9 cellular contexts compared by ENCODE assay signal in genomic region chr18:66872277-66872676, GRCh38.
DNase-seq lines count a peak whose midpoint lies in the region; ATAC-seq and TF ChIP-seq lines count a peak whose summit lies in the region.
"Had no signal": no experiment of that assay in that cellular context is flagged by ENCODE, and none has a peak within 500 bp of the region (broad histone marks: within the 10 kb centered on the region; RNA-seq: fewer than 3 reads in every experiment).

No MANE protein-coding gene starts in this region.

- peaks cover 17% of the 10 kb centered on the region for H3K27me3 ChIP-seq in RWPE2 (ENCODE audit: insufficient read depth, poor library complexity, severe bottlenecking)
- no peaks in the 10 kb centered on the region for H3K27me3 ChIP-seq in hepatocyte

- H3K27me3 Mint-ChIP-seq in activated naive CD8-positive, alpha-beta T cell treated with anti-CD3 and anti-CD28 coated beads for 36 hours = no peaks in the 10 kb centered on the region
- H3K27me3 Mint-ChIP-seq: naive B cell had no signal

- H3K79me2 ChIP-seq in hepatocyte = no peaks in the 10 kb centered on the region

- H3K9me2 ChIP-seq in hepatocyte (replicated peaks; ENCODE audit: insufficient read depth) = no peaks in the 10 kb centered on the region

- H3K27ac ChIP-seq in C4-2B = no peak overlapping the region
- H3K27ac ChIP-seq in RWPE2 (ENCODE audit: poor library complexity, severe bottlenecking) = no peak overlapping the region
- no peak overlapping the region for H3K27ac ChIP-seq in hepatocyte

- no peak overlapping the region for H2AFZ ChIP-seq in hepatocyte

- H4K20me1 ChIP-seq in hepatocyte (ENCODE audit: insufficient read depth, poor library complexity, severe bottlenecking) = no peaks in the 10 kb centered on the region

- H3K9me3 Mint-ChIP-seq in activated naive CD8-positive, alpha-beta T cell treated with anti-CD3 and anti-CD28 coated beads for 36 hours = no peaks in the 10 kb centered on the region
- H3K9me3 Mint-ChIP-seq: naive B cell had no signal

- no peak overlapping the region for H3K4me3 Mint-ChIP-seq in activated naive CD8-positive, alpha-beta T cell treated with anti-CD3 and anti-CD28 coated beads for 36 hours
- H3K4me3 Mint-ChIP-seq: naive B cell had no signal

- H3K36me3 ChIP-seq in RWPE2 (ENCODE audit: low read depth) (no peaks in the 10 kb centered on the region), hepatocyte (replicated peaks; ENCODE audit: insufficient read depth, low read depth) (no peaks in the 10 kb centered on the region)

- DNase-seq in NAMALWA (ENCODE audit: low spot score) = peak; percentile 32
- no peak for DNase-seq in RWPE2 (ENCODE audit: low spot score)
- peak; percentile 11 for DNase-seq in hepatocyte (ENCODE audit: low spot score)
- DNase-seq in NK-92 treated with Interleukin-12 subunit alpha and Interleukin-12 subunit beta, amount 100 ng/mL, for 24 hours (lab: John Stamatoyannopoulos, UW) = no peak
- DNase-seq in UCSD-AML1 (lab: John Stamatoyannopoulos, UW; ENCODE audit: unreplicated experiment) = no peak
- no peak for DNase-seq in activated naive CD8-positive, alpha-beta T cell treated with anti-CD3 and anti-CD28 coated beads for 36 hours
- DNase-seq: naive B cell had no signal

- 60% methylated on average over 1 of the region's 1 CpG for WGBS in hepatocyte (ENCODE audit: low lambda C conversion rate, missing lambda C conversion rate)

- H3K36me3 Mint-ChIP-seq in activated naive CD8-positive, alpha-beta T cell treated with anti-CD3 and anti-CD28 coated beads for 36 hours = no peaks in the 10 kb centered on the region
- H3K36me3 Mint-ChIP-seq: naive B cell had no signal

- H3K4me1 Mint-ChIP-seq in activated naive CD8-positive, alpha-beta T cell treated with anti-CD3 and anti-CD28 coated beads for 36 hours = no peaks in the 10 kb centered on the region
- H3K4me1 Mint-ChIP-seq: naive B cell had no signal

- H3K4me3 ChIP-seq in RWPE2 (ENCODE audit: severe bottlenecking) (no peak overlapping the region), hepatocyte (no peak overlapping the region)

- H3K9me3 ChIP-seq in RWPE2 (ENCODE audit: severe bottlenecking) (no peaks in the 10 kb centered on the region), hepatocyte (ENCODE audit: low read depth) (no peaks in the 10 kb centered on the region)

- no peak overlapping the region for H3K4me2 ChIP-seq in hepatocyte

- no peak overlapping the region for H3K27ac Mint-ChIP-seq in activated naive CD8-positive, alpha-beta T cell treated with anti-CD3 and anti-CD28 coated beads for 36 hours
- H3K27ac Mint-ChIP-seq: naive B cell had no signal

- TF ChIP-seq CTCF in C4-2B (conservative IDR thresholded peaks at IDR 0.05) (peak; percentile 64), RWPE2 (IDR thresholded peaks at IDR 0.05; ENCODE audit: poor library complexity, severe bottlenecking) (peak; percentile 66), hepatocyte (IDR thresholded peaks at IDR 0.05; ENCODE audit: poor library complexity) (peak; percentile 38)

- ATAC-seq in RWPE2 (ENCODE audit: low read depth) (no peak; the same call in 2 of the 3 replicates), HG03139 (IDR thresholded peaks at IDR 0.05; ENCODE audit: unreplicated experiment) (no peak)

- H3K4me1 ChIP-seq in RWPE2 (ENCODE audit: insufficient read depth, poor library complexity, severe bottlenecking) (peaks cover 4% of the 10 kb centered on the region), hepatocyte (ENCODE audit: insufficient read depth) (no peaks in the 10 kb centered on the region)

Comparison
In these comparisons a context has a peak if more than half of its experiments do, and no peak if none do; other contexts are left out.
1. DNase-seq: peak in NAMALWA (single experiment) and hepatocyte (single experiment); none in RWPE2 (single experiment), NK-92 treated with Interleukin-12 subunit alpha and Interleukin-12 subunit beta, amount 100 ng/mL, for 24 hours (single experiment), UCSD-AML1 (single experiment) and activated naive CD8-positive, alpha-beta T cell treated with anti-CD3 and anti-CD28 coated beads for 36 hours (single experiment).
2. Peak in every context shown above with its lines, with median percentiles within 50 percentile points of each other: CTCF ChIP-seq.